33 cellular contexts compared by ENCODE assay signal in genomic region chr7:135427166-135427565, GRCh38.
"Had no signal": no experiment of that assay in that cellular context is flagged by ENCODE, and none has a peak within 500 bp of the region (broad histone marks: within the 10 kb centered on the region; RNA-seq: fewer than 3 reads in every experiment).

No MANE protein-coding gene starts in this region.

- H3K36me3 Mint-ChIP-seq: activated naive CD4-positive, alpha-beta T cell treated with anti-CD3 and anti-CD28 coated beads, Interleukin-2, amount 50 U/mL, for 72 hours had no signal

- H3K4me3 Mint-ChIP-seq: activated CD4-positive, alpha-beta T cell treated with anti-CD3 and anti-CD28 coated beads for 36 hours; activated CD8-positive, alpha-beta T cell treated with anti-CD3 and anti-CD28 coated beads for 36 hours; activated naive CD4-positive, alpha-beta T cell treated with anti-CD3 and anti-CD28 coated beads, Interleukin-2, amount 10 ng/mL, durations not matched to agents 7 days and 5 days; activated naive CD8-positive, alpha-beta T cell treated with anti-CD3 and anti-CD28 coated beads, Interleukin-2, amount 10 ng/mL, durations not matched to agents 7 days and 5 days; activated T-cell treated with anti-CD3 and anti-CD28 coated beads, Interleukin-2, amount 50 U/mL, for 4 hours; brain; T-cell; T-helper 1 cell treated with Interleukin-12 subunit alpha and Interleukin-12 subunit beta and Interleukin-4 antibody, amounts not matched to agents 30 μg/mL and 1 μg/mL, for 36 hours; T-helper 2 cell treated with Interferon-gamma antibody and Interleukin-4, amounts not matched to agents 5 μg/mL and 100 μg/mL, for 36 hours had no signal

- H3K9me3 Mint-ChIP-seq: activated CD8-positive, alpha-beta T cell treated with anti-CD3 and anti-CD28 coated beads for 36 hours; activated naive CD4-positive, alpha-beta T cell treated with anti-CD3 and anti-CD28 coated beads, Interleukin-2, amount 10 ng/mL, durations not matched to agents 7 days and 5 days; activated T-cell treated with anti-CD3 and anti-CD28 coated beads, Interleukin-2, amount 50 U/mL, for 4 hours; activated T-helper 2 cell treated with anti-CD3 and anti-CD28 coated beads, Interferon-gamma antibody, Interleukin-2, Interleukin-4, amounts not matched to agents 10 μg/mL and 5 μg/mL and 100 μg/mL, durations not matched to agents 14 hours and 24 hours and 36 hours; brain; T-cell; T-helper 1 cell treated with Interleukin-12 subunit alpha and Interleukin-12 subunit beta and Interleukin-4 antibody, amounts not matched to agents 30 μg/mL and 1 μg/mL, for 36 hours; T-helper 2 cell treated with Interferon-gamma antibody and Interleukin-4, amounts not matched to agents 5 μg/mL and 100 μg/mL, for 36 hours had no signal

- H2AFZ ChIP-seq: hepatocyte had no signal

- H3K27ac ChIP-seq: ascending aorta, breast epithelium, cardiac muscle cell, esophagus muscularis mucosa, gastroesophageal sphincter, heart right ventricle, hepatocyte, WERI-Rb-1 had no signal

- H3K36me3 ChIP-seq: ascending aorta, breast epithelium, cardiac muscle cell, esophagus muscularis mucosa, gastroesophageal sphincter had no signal

- H3K27me3 Mint-ChIP-seq: activated CD4-positive, alpha-beta T cell treated with anti-CD3 and anti-CD28 coated beads for 36 hours; activated CD8-positive, alpha-beta T cell treated with anti-CD3 and anti-CD28 coated beads for 36 hours; activated naive CD4-positive, alpha-beta T cell treated with anti-CD3 and anti-CD28 coated beads, Interleukin-2, amount 10 ng/mL, durations not matched to agents 7 days and 5 days; activated naive CD8-positive, alpha-beta T cell treated with anti-CD3 and anti-CD28 coated beads, Interleukin-2, amount 10 ng/mL, durations not matched to agents 7 days and 5 days; T-cell had no signal

- ATAC-seq: activated CD4-positive, alpha-beta T cell treated with anti-CD3 and anti-CD28 coated beads for 36 hours; activated CD8-positive, alpha-beta T cell treated with anti-CD3 and anti-CD28 coated beads for 36 hours; activated naive CD4-positive, alpha-beta T cell treated with anti-CD3 and anti-CD28 coated beads, Interleukin-2, amount 50 U/mL, for 72 hours; activated T-cell treated with anti-CD3 and anti-CD28 coated beads, Interleukin-2, amount 50 U/mL, for 4 hours; gastroesophageal sphincter; heart right ventricle; T-cell had no signal

- H3K27me3 ChIP-seq: ascending aorta, breast epithelium, cardiac muscle cell, esophagus muscularis mucosa, gastroesophageal sphincter, heart right ventricle, hepatocyte had no signal

- H3K9me3 ChIP-seq: ascending aorta, breast epithelium, esophagus muscularis mucosa, gastroesophageal sphincter, heart right ventricle had no signal

- H3K4me2 ChIP-seq: hepatocyte had no signal

- H3K27ac Mint-ChIP-seq: activated CD4-positive, alpha-beta T cell treated with anti-CD3 and anti-CD28 coated beads for 36 hours; activated CD8-positive, alpha-beta T cell treated with anti-CD3 and anti-CD28 coated beads for 36 hours; activated naive CD4-positive, alpha-beta T cell treated with anti-CD3 and anti-CD28 coated beads, Interleukin-2, amount 10 ng/mL, durations not matched to agents 7 days and 5 days; activated naive CD4-positive, alpha-beta T cell treated with anti-CD3 and anti-CD28 coated beads, Interleukin-2, amount 50 U/mL, for 72 hours; activated naive CD8-positive, alpha-beta T cell treated with anti-CD3 and anti-CD28 coated beads, Interleukin-2, amount 10 ng/mL, durations not matched to agents 7 days and 5 days; activated T-helper 2 cell treated with anti-CD3 and anti-CD28 coated beads, Interferon-gamma antibody, Interleukin-2, Interleukin-4, amounts not matched to agents 10 μg/mL and 5 μg/mL and 100 μg/mL, durations not matched to agents 14 hours and 24 hours and 36 hours; T-cell; T-helper 1 cell treated with Interleukin-12 subunit alpha and Interleukin-12 subunit beta and Interleukin-4 antibody, amounts not matched to agents 30 μg/mL and 1 μg/mL, for 36 hours; T-helper 2 cell treated with Interferon-gamma antibody and Interleukin-4, amounts not matched to agents 5 μg/mL and 100 μg/mL, for 36 hours had no signal

- DNase-seq: activated CD4-positive, alpha-beta T cell treated with anti-CD3 and anti-CD28 coated beads for 36 hours; activated CD4-positive, alpha-beta T cell treated with anti-CD3 and anti-CD28 coated beads, Interleukin-2, amount 50 U/mL, for 1 hour; activated CD4-positive, alpha-beta T cell treated with anti-CD3 and anti-CD28 coated beads, Interleukin-2, amount 50 U/mL, for 48 hours; activated CD4-positive, CD25-positive, alpha-beta regulatory T cell; activated CD4-positive, CD25-positive, alpha-beta regulatory T cell treated with anti-CD3 and anti-CD28 coated beads, Interleukin-2, amount 50 U/mL, for 72 hours; activated CD8-positive, alpha-beta memory T cell treated with anti-CD3 and anti-CD28 coated beads for 24 hours; activated CD8-positive, alpha-beta T cell treated with anti-CD3 and anti-CD28 coated beads for 36 hours; activated gamma-delta T cell; activated naive CD4-positive, alpha-beta T cell; activated naive CD4-positive, alpha-beta T cell treated with anti-CD3 and anti-CD28 coated beads, Interleukin-2, amount 10 ng/mL, durations not matched to agents 7 days and 5 days; activated naive CD8-positive, alpha-beta T cell treated with anti-CD3 and anti-CD28 coated beads, Interleukin-2, amount 10 ng/mL, durations not matched to agents 7 days and 5 days; activated T-cell treated with anti-CD3 and anti-CD28 coated beads, Interleukin-2, amount 50 U/mL, for 4 hours; central memory CD4-positive, alpha-beta T cell; effector CD8-positive, alpha-beta T cell; erythroblast; foreskin melanocyte; heart right ventricle; SW 1271; T-cell; T1000; WERI-Rb-1 had no signal

- H3K4me1 ChIP-seq: breast epithelium had no signal

- FAIRE-seq: colon had no signal

- H3K4me3 ChIP-seq: ascending aorta, breast epithelium, cardiac muscle cell, esophagus muscularis mucosa, gastroesophageal sphincter, heart right ventricle, hepatocyte had no signal
